In genomic region chr1:203557958-203558760, GRCh38 we compare ENCODE assay signal across 1 cellular context.
A peak's percentile ranks its signal among the peaks of the same experiment; 100 is the strongest.
TF ChIP-seq lines count a peak whose summit lies in the region.

No MANE protein-coding gene starts in this region.

TF ChIP-seq in HEK293, 187 proteins besides CTCF, POLR2A, EP300 and RAD21 (continued from another document and continues in another):
- TF ChIP-seq ZSCAN5A (tag by site-specific recombination; IDR thresholded peaks at IDR 0.05) (no peak), ZBTB8A (tag by site-specific recombination; IDR thresholded peaks at IDR 0.05) (no peak), ZNF664 (tag by site-specific recombination; IDR thresholded peaks at IDR 0.05) (peak; percentile 98), FEZF1 (tag by site-specific recombination; IDR thresholded peaks at IDR 0.05) (no peak), ZNF529 (tag by site-specific recombination; IDR thresholded peaks at IDR 0.05; ENCODE audit: insufficient replicate concordance) (no peak), ZNF138 (tag by site-specific recombination; IDR thresholded peaks at IDR 0.05; ENCODE audit: borderline replicate concordance) (no peak), ZNF473 (tag by site-specific recombination; IDR thresholded peaks at IDR 0.05) (no peak), ZNF707 (tag by site-specific recombination; IDR thresholded peaks at IDR 0.05) (no peak), ZNF214 (tag by site-specific recombination; IDR thresholded peaks at IDR 0.05; ENCODE audit: borderline replicate concordance) (no peak), ZBTB6 (tag by site-specific recombination; IDR thresholded peaks at IDR 0.05) (0 out of 2 replicates have a peak, but pooled peaks have one; percentile 16), ZFP41 (tag by site-specific recombination; IDR thresholded peaks at IDR 0.05; ENCODE audit: borderline replicate concordance) (no peak), ZNF23 (tag by site-specific recombination; IDR thresholded peaks at IDR 0.05; ENCODE audit: borderline replicate concordance) (no peak), PATZ1 (tag by site-specific recombination; IDR thresholded peaks at IDR 0.05) (peak; percentile 41; the same call in 1 of the 2 replicates), HOXD13 (CRISPR knock-in tag; IDR thresholded peaks at IDR 0.05; ENCODE audit: borderline replicate concordance) (no peak), AEBP2 (tag by site-specific recombination; IDR thresholded peaks at IDR 0.05; ENCODE audit: borderline replicate concordance) (no peak), ZNF629 (tag by site-specific recombination; IDR thresholded peaks at IDR 0.05) (peak; percentile 97), ZNF830 (tag by site-specific recombination; IDR thresholded peaks at IDR 0.05; ENCODE audit: low read depth) (no peak), KLF8 (tag by site-specific recombination; IDR thresholded peaks at IDR 0.05) (peak; percentile 36; the same call in 1 of the 2 replicates), ZFP69B (tag by site-specific recombination; IDR thresholded peaks at IDR 0.05) (0 out of 2 replicates have a peak, but pooled peaks have one; percentile 31), ZNF76 (tag by site-specific recombination; IDR thresholded peaks at IDR 0.05; ENCODE audit: borderline replicate concordance, low read depth) (no peak), ZNF394 (tag by site-specific recombination; IDR thresholded peaks at IDR 0.05; ENCODE audit: borderline replicate concordance) (peak; percentile 90), TSHZ1 (tag by site-specific recombination; IDR thresholded peaks at IDR 0.05; ENCODE audit: borderline replicate concordance) (peak; percentile 73; the same call in 1 of the 2 replicates), ZNF132 (tag by site-specific recombination; IDR thresholded peaks at IDR 0.05; ENCODE audit: borderline replicate concordance) (no peak), GLI2 (tag by site-specific recombination; IDR thresholded peaks at IDR 0.05; ENCODE audit: borderline replicate concordance, low read depth) (peak; percentile 73), ZNF48 (tag by site-specific recombination; IDR thresholded peaks at IDR 0.05) (no peak), ZBTB21 (tag by site-specific recombination; IDR thresholded peaks at IDR 0.05) (peak; percentile 72), ZNF280C (tag by site-specific recombination; IDR thresholded peaks at IDR 0.05) (no peak), ZNF350 (tag by site-specific recombination; IDR thresholded peaks at IDR 0.05) (no peak), ZFP37 (tag by site-specific recombination; IDR thresholded peaks at IDR 0.05) (peak; percentile 88), PRDM6 (tag by site-specific recombination; IDR thresholded peaks at IDR 0.05) (no peak), ZNF843 (tag by site-specific recombination; IDR thresholded peaks at IDR 0.05) (peak; percentile 86), GLIS1 (tag by site-specific recombination; IDR thresholded peaks at IDR 0.05) (peak; percentile 78), ZNF2 (tag by site-specific recombination; IDR thresholded peaks at IDR 0.05) (0 out of 2 replicates have a peak, but pooled peaks have one; percentile 16), ZNF600 (tag by site-specific recombination; IDR thresholded peaks at IDR 0.05) (peak; percentile 99), SCRT2 (tag by site-specific recombination; IDR thresholded peaks at IDR 0.05) (peak; percentile 85), SP2 (tag by site-specific recombination; IDR thresholded peaks at IDR 0.05) (no peak), ZNF621 (tag by site-specific recombination; IDR thresholded peaks at IDR 0.05) (no peak), ZBTB17 (tag by site-specific recombination; IDR thresholded peaks at IDR 0.05) (no peak), ZSCAN30 (tag by site-specific recombination; IDR thresholded peaks at IDR 0.05) (no peak), REST (tag by site-specific recombination; IDR thresholded peaks at IDR 0.05) (no peak), SCRT1 (tag by site-specific recombination; IDR thresholded peaks at IDR 0.05; ENCODE audit: borderline replicate concordance) (no peak), ZNF626 (tag by site-specific recombination; IDR thresholded peaks at IDR 0.05) (no peak)
- TF ChIP-seq, protein P1, sequence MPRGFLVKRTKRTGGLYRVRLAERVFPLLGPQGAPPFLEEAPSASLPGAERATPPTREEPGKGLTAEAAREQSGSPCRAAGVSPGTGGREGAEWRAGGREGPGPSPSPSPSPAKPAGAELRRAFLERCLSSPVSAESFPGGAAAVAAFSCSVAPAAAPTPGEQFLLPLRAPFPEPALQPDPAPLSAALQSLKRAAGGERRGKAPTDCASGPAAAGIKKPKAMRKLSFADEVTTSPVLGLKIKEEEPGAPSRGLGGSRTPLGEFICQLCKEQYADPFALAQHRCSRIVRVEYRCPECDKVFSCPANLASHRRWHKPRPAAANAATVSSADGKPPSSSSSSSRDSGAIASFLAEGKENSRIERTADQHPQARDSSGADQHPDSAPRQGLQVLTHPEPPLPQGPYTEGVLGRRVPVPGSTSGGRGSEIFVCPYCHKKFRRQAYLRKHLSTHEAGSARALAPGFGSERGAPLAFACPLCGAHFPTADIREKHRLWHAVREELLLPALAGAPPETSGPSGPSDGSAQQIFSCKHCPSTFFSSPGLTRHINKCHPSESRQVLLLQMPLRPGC (tag by site-specific recombination; IDR thresholded peaks at IDR 0.05), result peak; percentile 95
